Comparison of ENCODE assay signal across 8 cellular contexts in the genomic region with DNA sequence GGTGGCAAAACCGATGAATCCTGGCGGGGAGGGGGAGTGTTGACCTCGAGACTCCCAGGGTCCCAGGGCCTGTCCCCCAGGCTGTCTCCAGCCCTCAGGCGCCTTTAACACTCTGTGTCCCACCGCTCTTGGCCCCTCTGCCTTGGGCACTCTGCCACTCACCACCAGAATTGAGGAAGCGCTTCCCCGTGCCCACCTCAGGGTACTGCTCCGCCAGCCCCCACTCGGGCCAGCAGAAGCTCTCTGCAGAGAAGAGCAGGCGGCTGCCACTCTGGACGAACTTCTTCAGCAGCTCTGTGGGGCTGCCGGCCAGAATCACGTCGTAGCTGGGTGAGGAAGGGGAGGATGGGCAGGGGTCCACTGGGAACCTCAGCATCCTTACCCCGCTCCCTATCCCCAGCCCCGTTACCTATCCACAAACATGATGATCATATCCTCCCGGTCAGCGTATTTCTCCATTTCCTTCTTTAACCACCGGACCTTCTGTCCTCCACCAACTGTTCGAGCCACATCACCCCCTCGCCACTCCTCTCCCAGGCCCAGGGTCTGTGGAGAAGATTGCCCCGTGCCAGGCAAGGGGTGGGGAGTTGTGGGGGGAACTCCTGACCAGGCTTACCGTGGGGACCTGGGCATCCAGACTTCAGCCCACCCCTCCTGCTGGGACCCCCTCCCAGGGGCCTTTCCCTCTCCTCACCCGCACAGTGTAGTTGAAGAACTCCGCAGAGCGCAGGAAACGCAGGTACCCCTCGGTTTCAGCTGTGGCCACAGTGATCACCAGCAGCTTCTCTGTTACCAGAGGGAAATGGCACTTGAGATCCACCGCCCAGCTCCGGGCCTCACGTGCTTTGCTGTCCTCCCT. TPM values are rescaled to one million over a fixed set of nuclear protein-coding genes. Genes with fewer than 3 reads are reported as not detected.
A peak's percentile ranks its signal among the peaks of the same experiment; 100 is the strongest.
DNase-seq lines count a peak whose midpoint lies in the region; ATAC-seq and TF ChIP-seq lines count a peak whose summit lies in the region.

No MANE protein-coding gene starts in this region.

- peak overlapping the region in 1 of 2 experiments; percentile 6 for H3K23ac ChIP-seq in mesenchymal stem cell (ENCODE audit: low read length in 2 of 2)

- peak overlapping the region; percentile 85 to 96 (median 91) for H3K27ac Mint-ChIP-seq in brain

- H3K4me1 ChIP-seq in BE2C = peaks cover 3% of the 10 kb centered on the region; the same call in 1 of the 2 replicates
- peaks cover 9% of the 10 kb centered on the region; the same call in 1 of the 2 replicates for H3K4me1 ChIP-seq in HUES48 (ENCODE audit: control insufficient read depth, insufficient read depth, low read length)
- peaks cover 23% of the 10 kb centered on the region for H3K4me1 ChIP-seq in mesenchymal stem cell (ENCODE audit: control insufficient read depth, insufficient read depth, low read depth, low read length)

- peak overlapping the region in 1 of 2 experiments; percentile 24 for H2BK12ac ChIP-seq in mesenchymal stem cell (ENCODE audit: low read length in 2 of 2)

- peak overlapping the region; percentile 67 to 78 for H3K18ac ChIP-seq in mesenchymal stem cell (ENCODE audit: low read depth in 1 of 2, low read length in 2 of 2)

- H3K4ac ChIP-seq in mesenchymal stem cell (ENCODE audit: low read depth in 1 of 2, low read length in 2 of 2) = peak overlapping the region; percentile 6 to 40

- DNase-seq in BE2C (no peak), mesenchymal stem cell (peak; percentile 57), SK-N-DZ (ENCODE audit: low spot score) (no peak), 8988T (no peak)

- ATAC-seq in GM21447 (IDR thresholded peaks at IDR 0.05; ENCODE audit: unreplicated experiment) = no peak
- ATAC-seq in HG03108 (IDR thresholded peaks at IDR 0.05; ENCODE audit: unreplicated experiment) = no peak

- peak overlapping the region; percentile 85 for H3K4me3 ChIP-seq in BE2C (ENCODE audit: low read depth, low read length)
- H3K4me3 ChIP-seq in HUES48 (ENCODE audit: low read depth, low read length) = peak overlapping the region; percentile 87
- peak overlapping the region; percentile 74 to 93 for H3K4me3 ChIP-seq in mesenchymal stem cell (ENCODE audit: insufficient read depth in 1 of 2, low read depth in 1 of 2, low read length in 2 of 2)

- no peak overlapping the region for H2BK5ac ChIP-seq in mesenchymal stem cell (ENCODE audit: low read depth, low read length, poor library complexity, severe bottlenecking)

- H3K14ac ChIP-seq in mesenchymal stem cell (ENCODE audit: low read length in 2 of 2) = peak overlapping the region in 1 of 2 experiments; percentile 92

- H3K4me1 Mint-ChIP-seq in brain = peaks cover 51% of the 10 kb centered on the region

- peak overlapping the region; percentile 68 for H2BK15ac ChIP-seq in mesenchymal stem cell (ENCODE audit: low read depth, poor library complexity, severe bottlenecking)

- no peaks in the 10 kb centered on the region for H3K27me3 ChIP-seq in BE2C
- H3K27me3 ChIP-seq in HUES48 (ENCODE audit: control insufficient read depth, insufficient read depth, low read length) = no peaks in the 10 kb centered on the region
- H3K27me3 ChIP-seq in mesenchymal stem cell (ENCODE audit: control insufficient read depth in 1 of 2, insufficient read depth in 1 of 2, low read length in 2 of 2) = no peaks in the 10 kb centered on the region

- peak overlapping the region; percentile 37 for H2BK120ac ChIP-seq in mesenchymal stem cell (ENCODE audit: low read depth, low read length)

- H3K4me3 Mint-ChIP-seq in brain = peak overlapping the region; percentile 88 to 99 (median 96)

- peaks cover 20% of the 10 kb centered on the region for H3K79me1 ChIP-seq in mesenchymal stem cell (replicated peaks; ENCODE audit: low read length, poor library complexity, severe bottlenecking)

- H3K36me3 ChIP-seq in BE2C = peaks cover 14% of the 10 kb centered on the region
- peaks cover 23% of the 10 kb centered on the region for H3K36me3 ChIP-seq in HUES48 (ENCODE audit: control insufficient read depth, insufficient read depth, low read length)
- H3K36me3 ChIP-seq in mesenchymal stem cell (ENCODE audit: control insufficient read depth in 1 of 2, insufficient read depth in 2 of 2, low read depth in 1 of 2, low read length in 2 of 2) = peaks cover 39% of the 10 kb centered on the region in 2 experiments

- no peak overlapping the region for H2AK5ac ChIP-seq in mesenchymal stem cell (ENCODE audit: low read length, severe bottlenecking)

- H4K8ac ChIP-seq in mesenchymal stem cell (ENCODE audit: low read length) = peak overlapping the region; percentile 51

- TF ChIP-seq CTCF in BE2C (IDR thresholded peaks at IDR 0.05; ENCODE audit: low read depth, low read length) = no peak
- no peak for TF ChIP-seq CTCF in brain (conservative IDR thresholded peaks at IDR 0.05)

- H3K9ac ChIP-seq in HUES48 (ENCODE audit: low read depth, low read length) (peak overlapping the region; percentile 44; the same call in 1 of the 2 replicates), mesenchymal stem cell (ENCODE audit: low read length) (peak overlapping the region; percentile 95)

- 72% methylated on average over 22 of the region's 31 CpGs for WGBS in mesenchymal stem cell

- peaks cover 22% of the 10 kb centered on the region for H3K36me3 Mint-ChIP-seq in brain

- H3K9me3 ChIP-seq in BE2C = no peaks in the 10 kb centered on the region
- no peaks in the 10 kb centered on the region for H3K9me3 ChIP-seq in HUES48 (ENCODE audit: control insufficient read depth, insufficient read depth, low read length)
- no peaks in the 10 kb centered on the region for H3K9me3 ChIP-seq in mesenchymal stem cell (ENCODE audit: control insufficient read depth, low read length)

- H3K27ac ChIP-seq in HUES48 (ENCODE audit: low read depth, low read length) (no peak overlapping the region), mesenchymal stem cell (ENCODE audit: low read length, poor library complexity, severe bottlenecking) (no peak overlapping the region)

- peaks cover 0 to 9% (median 0%) of the 10 kb centered on the region in 5 experiments for H3K9me3 Mint-ChIP-seq in brain

- H3K27me3 Mint-ChIP-seq in brain = no peaks in the 10 kb centered on the region

- H2AFZ ChIP-seq in mesenchymal stem cell (ENCODE audit: low read depth, low read length) = no peak overlapping the region

- H3K4me2 ChIP-seq in mesenchymal stem cell (ENCODE audit: low read length, poor library complexity, severe bottlenecking) = peak overlapping the region; percentile 54

- peak overlapping the region; percentile 85 for H4K91ac ChIP-seq in mesenchymal stem cell (ENCODE audit: low read length)

RNA-seq across cellular contexts. Expression of gene PLOD3, which starts 1.2 kb away (rescaled TPM):
- polyA plus RNA-seq in BE2C (2012; ENCODE audit: insufficient read depth, insufficient read length, low read depth) = 143 TPM
- polyA plus RNA-seq in brain (ENCODE audit: insufficient read depth, low read depth, low replicate concordance) = 73.5 TPM
- polyA plus RNA-seq in mesenchymal stem cell (2013, experiment 1 of 2) = 210 TPM
- polyA plus RNA-seq in mesenchymal stem cell (2013, experiment 2 of 2) = 206 TPM
- polyA plus RNA-seq in SK-N-DZ (2014; cell fraction: cytosol; rRNA removed) = 20.0 and 23.2 TPM in 2 replicates
- polyA plus RNA-seq in SK-N-DZ (2014; cell fraction: nucleus; rRNA removed) = 45.9 and 60.0 TPM in 2 replicates

RNA-seq across cellular contexts. Expression of gene ZNHIT1, which starts 1.7 kb away (rescaled TPM):
- 135 TPM for polyA plus RNA-seq in BE2C (2012; ENCODE audit: insufficient read depth, insufficient read length, low read depth)
- 118 TPM for polyA plus RNA-seq in brain (ENCODE audit: insufficient read depth, low read depth, low replicate concordance)
- 83.1 TPM for polyA plus RNA-seq in mesenchymal stem cell (2013, experiment 1 of 2)
- 82.5 TPM for polyA plus RNA-seq in mesenchymal stem cell (2013, experiment 2 of 2)
- 83.4 and 87.4 TPM in 2 replicates for polyA plus RNA-seq in SK-N-DZ (2014; cell fraction: cytosol; rRNA removed)
- polyA plus RNA-seq in SK-N-DZ (2014; cell fraction: nucleus; rRNA removed) = 57.2 and 70.1 TPM in 2 replicates

RNA-seq across cellular contexts. Expression of gene MOGAT3, which starts 15.4 kb away (rescaled TPM):
- not detected for polyA plus RNA-seq in BE2C (2012; ENCODE audit: insufficient read depth, insufficient read length, low read depth)
- not detected for polyA plus RNA-seq in brain (ENCODE audit: insufficient read depth, low read depth, low replicate concordance)
- polyA plus RNA-seq in mesenchymal stem cell (2013, experiment 1 of 2) = not detected
- polyA plus RNA-seq in mesenchymal stem cell (2013, experiment 2 of 2) = not detected
- polyA plus RNA-seq in SK-N-DZ (2014; cell fraction: cytosol; rRNA removed) = not detected in 2 replicates
- polyA plus RNA-seq in SK-N-DZ (2014; cell fraction: nucleus; rRNA removed) = not detected in 2 replicates

RNA-seq across cellular contexts. Expression of gene CLDN15, which starts 21.4 kb away (rescaled TPM):
- 48.0 TPM for polyA plus RNA-seq in BE2C (2012; ENCODE audit: insufficient read depth, insufficient read length, low read depth)
- polyA plus RNA-seq in brain (ENCODE audit: insufficient read depth, low read depth, low replicate concordance) = 4.6 TPM
- 3.0 TPM for polyA plus RNA-seq in mesenchymal stem cell (2013, experiment 1 of 2)
- polyA plus RNA-seq in mesenchymal stem cell (2013, experiment 2 of 2) = 2.6 TPM
- 7.8 and 14.0 TPM in 2 replicates for polyA plus RNA-seq in SK-N-DZ (2014; cell fraction: cytosol; rRNA removed)
- polyA plus RNA-seq in SK-N-DZ (2014; cell fraction: nucleus; rRNA removed) = 53.8 and 58.4 TPM in 2 replicates

RNA-seq across cellular contexts. Expression of gene FIS1, which starts 28.7 kb away (rescaled TPM):
- 371 TPM for polyA plus RNA-seq in BE2C (2012; ENCODE audit: insufficient read depth, insufficient read length, low read depth)
- polyA plus RNA-seq in brain (ENCODE audit: insufficient read depth, low read depth, low replicate concordance) = 326 TPM
- polyA plus RNA-seq in mesenchymal stem cell (2013, experiment 1 of 2) = 168 TPM
- 172 TPM for polyA plus RNA-seq in mesenchymal stem cell (2013, experiment 2 of 2)
- polyA plus RNA-seq in SK-N-DZ (2014; cell fraction: cytosol; rRNA removed) = 199 and 216 TPM in 2 replicates
- polyA plus RNA-seq in SK-N-DZ (2014; cell fraction: nucleus; rRNA removed) = 163 and 200 TPM in 2 replicates
